ENCODE assay signal across 15 cellular contexts in the genomic region with DNA sequence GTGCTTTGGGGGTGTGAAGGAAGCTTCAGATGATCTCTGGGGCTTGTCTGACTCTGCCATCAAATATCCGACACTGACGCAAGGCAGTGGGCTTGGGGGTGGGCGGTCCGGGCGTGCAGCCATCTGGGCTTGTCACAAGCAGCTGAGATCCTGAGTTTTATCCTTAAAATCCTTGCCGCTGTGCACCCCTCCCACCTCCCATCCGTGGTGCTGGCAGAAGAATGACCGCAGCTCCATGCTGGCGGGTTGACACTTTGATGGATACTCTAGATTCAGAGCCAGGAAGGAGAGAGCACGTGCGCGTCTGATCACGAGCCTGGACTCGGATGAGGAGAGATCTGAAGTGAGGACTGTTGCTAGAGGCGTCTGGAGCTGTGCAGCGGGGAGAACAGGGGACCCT. TPM values are rescaled to one million over a fixed set of nuclear protein-coding genes. Genes with fewer than 3 reads are reported as not detected.
DNase-seq lines count a peak whose midpoint lies in the region; ATAC-seq and TF ChIP-seq lines count a peak whose summit lies in the region.
"Had no signal": no experiment of that assay in that cellular context is flagged by ENCODE, and none has a peak within 500 bp of the region (broad histone marks: within the 10 kb centered on the region; RNA-seq: fewer than 3 reads in every experiment).

No MANE protein-coding gene starts in this region.

- no peak overlapping the region for H2AFZ ChIP-seq in fibroblast of lung (ENCODE audit: low read length)

- no peak overlapping the region for H3K4me3 ChIP-seq in CD4-positive, CD25-positive, alpha-beta regulatory T cell (ENCODE audit: low read depth, low read length)
- H3K4me3 ChIP-seq in fibroblast of lung (replicated peaks in 1 of 4; ENCODE audit: control extremely low read depth in 1 of 4, insufficient read depth in 1 of 4, low read depth in 3 of 4, low read length in 4 of 4): peak overlapping the region in 2 of 4 experiments; percentile 5 to 22
- peak overlapping the region; percentile 24 for H3K4me3 ChIP-seq in rectal smooth muscle tissue (ENCODE audit: low read length)
- H3K4me3 ChIP-seq: smooth muscle cell had no signal

- no peaks in the 10 kb centered on the region for H4K20me1 ChIP-seq in fibroblast of lung (ENCODE audit: control insufficient read depth, extremely low read depth, insufficient read depth, low read length)

- CTCF ChIA-PET in WTC11 (lab: Charles Lee): interaction anchor here (1.3 kb wide), 1 partner anchor 168 kb away, joined by 3 read pairs; no protein-coding TSS in a partner anchor

- peaks cover 19 to 49% (median 27%) of the 10 kb centered on the region in 4 donors for H3K4me1 Mint-ChIP-seq in CD4-positive, CD25-positive, alpha-beta regulatory T cell
- peaks cover 25% of the 10 kb centered on the region for H3K4me1 Mint-ChIP-seq in WTC11

- H3K4me3 Mint-ChIP-seq in CD4-positive, CD25-positive, alpha-beta regulatory T cell: peak overlapping the region in 3 of 4 donors; percentile 38 to 82 (median 39)
- H3K4me3 Mint-ChIP-seq in WTC11: no peak overlapping the region

- H3K27me3 ChIP-seq in CD4-positive, CD25-positive, alpha-beta regulatory T cell (ENCODE audit: control insufficient read depth, insufficient read depth, low read length): no peaks in the 10 kb centered on the region
- H3K27me3 ChIP-seq in fibroblast of lung (ENCODE audit: control insufficient read depth, insufficient read depth, low read length) (no peaks in the 10 kb centered on the region), rectal smooth muscle tissue (ENCODE audit: control insufficient read depth, insufficient read depth, low read length) (no peaks in the 10 kb centered on the region)

- H3K36me3 Mint-ChIP-seq in CD4-positive, CD25-positive, alpha-beta regulatory T cell: peaks cover 6% of the 10 kb centered on the region
- H3K36me3 Mint-ChIP-seq in WTC11: no peaks in the 10 kb centered on the region

- H3K9me3 Mint-ChIP-seq in CD4-positive, CD25-positive, alpha-beta regulatory T cell: peaks cover 0 to 1% (median 0%) of the 10 kb centered on the region in 7 donors
- H3K9me3 Mint-ChIP-seq in WTC11: no peaks in the 10 kb centered on the region
- H3K9me3 Mint-ChIP-seq: T-helper 1 cell treated with Interleukin-12 subunit alpha and Interleukin-12 subunit beta and Interleukin-4 antibody, amounts not matched to agents 30 μg/mL and 1 μg/mL, for 36 hours had no signal

- H3K4me1 ChIP-seq in CD4-positive, CD25-positive, alpha-beta regulatory T cell (ENCODE audit: control insufficient read depth, insufficient read depth, low read length, poor library complexity, severe bottlenecking): peaks cover 18% of the 10 kb centered on the region
- H3K4me1 ChIP-seq in fibroblast of lung (ENCODE audit: control insufficient read depth, extremely low read depth, insufficient read depth, low read length) (peaks cover 9% of the 10 kb centered on the region), rectal smooth muscle tissue (ENCODE audit: control insufficient read depth, insufficient read depth, low read length) (peaks cover 19% of the 10 kb centered on the region)

- no peaks in the 10 kb centered on the region for H3K36me3 ChIP-seq in CD4-positive, CD25-positive, alpha-beta regulatory T cell (ENCODE audit: control insufficient read depth, insufficient read depth, low read length)
- H3K36me3 ChIP-seq in fibroblast of lung (ENCODE audit: control insufficient read depth, insufficient read depth, low read length) (no peaks in the 10 kb centered on the region), rectal smooth muscle tissue (ENCODE audit: control insufficient read depth, insufficient read depth, low read length) (no peaks in the 10 kb centered on the region)

- POLR2A ChIA-PET in WTC11 (lab: Charles Lee): no interaction called here

- no peak for DNase-seq in CD4-positive, CD25-positive, alpha-beta regulatory T cell
- DNase-seq in WTC11 (ENCODE audit: low spot score): no peak
- DNase-seq in fibroblast of lung (ENCODE audit: low read depth in 2 of 2): peak; percentile 86 to 91
- no peak for DNase-seq in activated CD8-positive, alpha-beta memory T cell treated with anti-CD3 and anti-CD28 coated beads for 24 hours
- no peak for DNase-seq in NCI-H2171 (lab: John Stamatoyannopoulos, UW)
- DNase-seq: kidney glomerular epithelial cell; NCI-H1105; NCI-H2171 treated with DMSO at 0.1 percent for 48 hours; stimulated activated naive CD4-positive, alpha-beta T cell had no signal

- no peak for TF ChIP-seq CTCF in WTC11 (IDR thresholded peaks at IDR 0.05)
- TF ChIP-seq CTCF in fibroblast of lung (conservative IDR thresholded peaks at IDR 0.05 in 1 of 2, IDR thresholded peaks at IDR 0.05 in 1 of 2; ENCODE audit: low read depth in 1 of 2, low read length in 2 of 2): no peak

- no peak overlapping the region for H3K9ac ChIP-seq in fibroblast of lung (ENCODE audit: insufficient read depth, low read length)
- H3K9ac ChIP-seq in rectal smooth muscle tissue (ENCODE audit: low read length): no peak overlapping the region

- H3K27me3 Mint-ChIP-seq in CD4-positive, CD25-positive, alpha-beta regulatory T cell: no peaks in the 10 kb centered on the region
- peaks cover 2% of the 10 kb centered on the region; the same call in 1 of the 2 replicates for H3K27me3 Mint-ChIP-seq in WTC11 (ENCODE audit: low read depth)

- peak overlapping the region; percentile 58 for H3K4me2 ChIP-seq in fibroblast of lung (ENCODE audit: extremely low read depth, insufficient read depth, low read length)
- H3K4me2 ChIP-seq: smooth muscle cell had no signal

- H3K27ac ChIP-seq in CD4-positive, CD25-positive, alpha-beta regulatory T cell (ENCODE audit: insufficient read depth, low read length, poor library complexity, severe bottlenecking): no peak overlapping the region
- H3K27ac ChIP-seq in fibroblast of lung (ENCODE audit: insufficient read depth, low read length) (no peak overlapping the region), rectal smooth muscle tissue (ENCODE audit: low read depth, low read length) (no peak overlapping the region)

- peaks cover 53% of the 10 kb centered on the region for H3K79me2 ChIP-seq in fibroblast of lung (ENCODE audit: control insufficient read depth, insufficient read depth, low read length)

- ATAC-seq in CD4-positive, CD25-positive, alpha-beta regulatory T cell (ENCODE audit: low read depth in 2 of 2): no peak
- ATAC-seq in WTC11 (no peak), HG03565 (IDR thresholded peaks at IDR 0.05; ENCODE audit: unreplicated experiment) (no peak), HG03521 (IDR thresholded peaks at IDR 0.05; ENCODE audit: unreplicated experiment) (no peak)
- ATAC-seq: activated CD4-positive, CD25-positive, alpha-beta regulatory T cell treated with anti-CD3 and anti-CD28 coated beads, Interleukin-2, amount 50 U/mL, for 24 hours had no signal

- H3K27ac Mint-ChIP-seq in CD4-positive, CD25-positive, alpha-beta regulatory T cell: no peak overlapping the region
- peak overlapping the region; percentile 61 for H3K27ac Mint-ChIP-seq in WTC11
- H3K27ac Mint-ChIP-seq: T-helper 1 cell treated with Interleukin-12 subunit alpha and Interleukin-12 subunit beta and Interleukin-4 antibody, amounts not matched to agents 30 μg/mL and 1 μg/mL, for 36 hours had no signal

- H3K9me3 ChIP-seq in CD4-positive, CD25-positive, alpha-beta regulatory T cell (ENCODE audit: control insufficient read depth in 2 of 2, low read length in 2 of 2): no peaks in the 10 kb centered on the region
- H3K9me3 ChIP-seq in fibroblast of lung (ENCODE audit: control insufficient read depth, insufficient read depth, low read depth, low read length): no peaks in the 10 kb centered on the region

TF ChIP-seq in WTC11, 78 proteins besides CTCF, POLR2A, EP300 and RAD21 (continues in another document):
- TF ChIP-seq ZNF317 (CRISPR knock-in tag; IDR thresholded peaks at IDR 0.05; ENCODE audit: borderline replicate concordance, low read depth) (no peak), JUN (CRISPR knock-in tag; IDR thresholded peaks at IDR 0.05) (no peak), OVOL2 (CRISPR knock-in tag; IDR thresholded peaks at IDR 0.05; ENCODE audit: borderline replicate concordance) (no peak), NR2C2 (CRISPR knock-in tag; IDR thresholded peaks at IDR 0.05) (no peak), GABPB1 (CRISPR knock-in tag; IDR thresholded peaks at IDR 0.05) (no peak), TEAD1 (CRISPR knock-in tag; IDR thresholded peaks at IDR 0.05) (no peak)
- TF ChIP-seq, protein P1, sequence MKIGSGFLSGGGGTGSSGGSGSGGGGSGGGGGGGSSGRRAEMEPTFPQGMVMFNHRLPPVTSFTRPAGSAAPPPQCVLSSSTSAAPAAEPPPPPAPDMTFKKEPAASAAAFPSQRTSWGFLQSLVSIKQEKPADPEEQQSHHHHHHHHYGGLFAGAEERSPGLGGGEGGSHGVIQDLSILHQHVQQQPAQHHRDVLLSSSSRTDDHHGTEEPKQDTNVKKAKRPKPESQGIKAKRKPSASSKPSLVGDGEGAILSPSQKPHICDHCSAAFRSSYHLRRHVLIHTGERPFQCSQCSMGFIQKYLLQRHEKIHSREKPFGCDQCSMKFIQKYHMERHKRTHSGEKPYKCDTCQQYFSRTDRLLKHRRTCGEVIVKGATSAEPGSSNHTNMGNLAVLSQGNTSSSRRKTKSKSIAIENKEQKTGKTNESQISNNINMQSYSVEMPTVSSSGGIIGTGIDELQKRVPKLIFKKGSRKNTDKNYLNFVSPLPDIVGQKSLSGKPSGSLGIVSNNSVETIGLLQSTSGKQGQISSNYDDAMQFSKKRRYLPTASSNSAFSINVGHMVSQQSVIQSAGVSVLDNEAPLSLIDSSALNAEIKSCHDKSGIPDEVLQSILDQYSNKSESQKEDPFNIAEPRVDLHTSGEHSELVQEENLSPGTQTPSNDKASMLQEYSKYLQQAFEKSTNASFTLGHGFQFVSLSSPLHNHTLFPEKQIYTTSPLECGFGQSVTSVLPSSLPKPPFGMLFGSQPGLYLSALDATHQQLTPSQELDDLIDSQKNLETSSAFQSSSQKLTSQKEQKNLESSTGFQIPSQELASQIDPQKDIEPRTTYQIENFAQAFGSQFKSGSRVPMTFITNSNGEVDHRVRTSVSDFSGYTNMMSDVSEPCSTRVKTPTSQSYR (CRISPR knock-in tag; IDR thresholded peaks at IDR 0.05): no peak

RNA-seq across cellular contexts. Expression of a gene that starts 3.0 kb away (rescaled TPM):
- total RNA-seq in CD4-positive, CD25-positive, alpha-beta regulatory T cell: 13.7 TPM
- 10 to 100 TPM; 12.1 to 25.0 (median 16.1) TPM for polyA plus RNA-seq in CD4-positive, CD25-positive, alpha-beta regulatory T cell
- 59.7 to 69.2 TPM (median 65.1 TPM) in 3 replicates for total RNA-seq in WTC11 (2021)
- total RNA-seq in fibroblast of lung: 67.0 and 84.9 TPM in 2 replicates
- polyA plus RNA-seq in fibroblast of lung: 94.5 and 125 TPM in 2 replicates
- 64.3 and 86.2 TPM in 2 replicates for polyA plus RNA-seq in fibroblast of lung (2012)
- polyA minus RNA-seq in fibroblast of lung (ENCODE audit: low replicate concordance): 38.4 and 57.5 TPM in 2 replicates

RNA-seq across cellular contexts. Expression of a gene that starts 3.3 kb away (rescaled TPM):
- 9.8 TPM for total RNA-seq in CD4-positive, CD25-positive, alpha-beta regulatory T cell
- polyA plus RNA-seq in CD4-positive, CD25-positive, alpha-beta regulatory T cell: 1 to 10 TPM; 3.0 to 4.7 (median 4.3) TPM
- total RNA-seq in WTC11 (2021) (46.7 to 51.4 TPM (median 50.5 TPM) in 3 replicates), fibroblast of lung (2.8 and 9.2 TPM in 2 replicates)
- polyA plus RNA-seq in fibroblast of lung: 4.9 and 10.7 TPM in 2 replicates
- polyA plus RNA-seq in fibroblast of lung (2012): 5.3 and 9.3 TPM in 2 replicates
- 9.2 and 11.0 TPM in 2 replicates for polyA minus RNA-seq in fibroblast of lung (ENCODE audit: low replicate concordance)

Comparison
In these comparisons a context has a peak if more than half of its experiments do, and no peak if none do; other contexts are left out.
1. DNase-seq: peak in fibroblast of lung (2 of 2); none in CD4-positive, CD25-positive, alpha-beta regulatory T cell (0 of 3), WTC11 (single experiment), activated CD8-positive, alpha-beta memory T cell treated with anti-CD3 and anti-CD28 coated beads for 24 hours (single experiment) and NCI-H2171 (single experiment).